In the genomic region with DNA sequence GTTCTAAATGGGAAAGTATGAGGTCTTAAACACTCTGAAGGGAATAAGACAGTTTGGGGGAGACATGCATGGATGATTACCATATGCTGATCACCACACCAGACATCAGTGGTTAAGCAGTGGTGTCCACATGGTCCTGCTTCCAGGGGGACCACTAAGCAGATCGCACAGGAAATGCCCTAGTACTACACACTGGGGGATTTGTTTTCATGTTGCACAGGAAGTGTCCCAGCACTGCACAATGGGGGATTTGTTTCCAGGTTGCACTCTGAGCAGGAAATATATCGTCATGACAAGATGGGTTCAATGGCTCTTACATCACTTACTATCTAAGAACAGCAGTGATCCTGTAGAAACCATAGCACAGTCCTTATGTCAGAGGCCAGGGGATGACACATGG, we compare ENCODE assay signal across 14 cellular contexts.
DNase-seq lines count a peak whose midpoint lies in the region; ATAC-seq, FAIRE-seq and TF ChIP-seq lines count a peak whose summit lies in the region.
"Had no signal": no experiment of that assay in that cellular context is flagged by ENCODE, and none has a peak within 500 bp of the region (broad histone marks: within the 10 kb centered on the region; RNA-seq: fewer than 3 reads in every experiment).

No MANE protein-coding gene starts in this region.

- H3K9ac ChIP-seq in neural progenitor cell: no peak overlapping the region

- H3K27ac ChIP-seq in neural progenitor cell: no peak overlapping the region
- H3K27ac ChIP-seq in suprapubic skin: no peak overlapping the region
- H3K27ac ChIP-seq: gastrocnemius medialis, psoas muscle had no signal

- H3K4me3 ChIP-seq in neural progenitor cell (no peak overlapping the region), suprapubic skin (no peak overlapping the region)
- H3K4me3 ChIP-seq: gastrocnemius medialis, psoas muscle had no signal

- TF ChIP-seq CTCF in WTC11 (IDR thresholded peaks at IDR 0.05): no peak
- TF ChIP-seq CTCF in neural progenitor cell (IDR thresholded peaks at IDR 0.05): no peak
- TF ChIP-seq CTCF in suprapubic skin (IDR thresholded peaks at IDR 0.05): no peak

- CTCF ChIA-PET in HEK293T (lab: Yijun Ruan, JAX): no interaction called here
- CTCF ChIA-PET in WTC11 (lab: Charles Lee): no interaction called here

- no peak overlapping the region for H2AFZ ChIP-seq in neural progenitor cell (replicated peaks)

- H3K4me1 Mint-ChIP-seq in WTC11: no peaks in the 10 kb centered on the region
- H3K4me1 Mint-ChIP-seq in neural progenitor cell: peaks cover 5% of the 10 kb centered on the region

- H3K36me3 ChIP-seq in neural progenitor cell (no peaks in the 10 kb centered on the region), suprapubic skin (no peaks in the 10 kb centered on the region)
- H3K36me3 ChIP-seq: gastrocnemius medialis had no signal

- no peaks in the 10 kb centered on the region for H3K79me2 ChIP-seq in neural progenitor cell (ENCODE audit: low read depth)

- 100% methylated on average over 2 of the region's 2 CpGs for WGBS in suprapubic skin

- no peak for FAIRE-seq in GM12891 (lab: Jason Lieb, UNC)
- FAIRE-seq: G401.6 had no signal

- no peak for TF ChIP-seq POLR2A in suprapubic skin (IDR thresholded peaks at IDR 0.05)
- no peak for TF ChIP-seq POLR2A in GM12891 (IDR thresholded peaks at IDR 0.05; ENCODE audit: low read depth, low read length)

- H3F3A ChIP-seq in neural progenitor cell (ENCODE audit: low read depth): no peaks in the 10 kb centered on the region

- H3K4me3 Mint-ChIP-seq in WTC11: no peak overlapping the region
- no peak overlapping the region for H3K4me3 Mint-ChIP-seq in neural progenitor cell

- POLR2A ChIA-PET in HEK293T (lab: Yijun Ruan, JAX) (no interaction called here), WTC11 (lab: Charles Lee) (no interaction called here)

- H3K9me3 ChIP-seq in neural progenitor cell (ENCODE audit: low read depth): no peaks in the 10 kb centered on the region
- H3K9me3 ChIP-seq in suprapubic skin: no peaks in the 10 kb centered on the region
- H3K9me3 ChIP-seq: gastrocnemius medialis, psoas muscle had no signal

- peaks cover 20% of the 10 kb centered on the region for H3K9me3 Mint-ChIP-seq in WTC11
- H3K9me3 Mint-ChIP-seq in neural progenitor cell: peaks cover 3% of the 10 kb centered on the region

- H3K27me3 ChIP-seq in neural progenitor cell (no peaks in the 10 kb centered on the region), suprapubic skin (no peaks in the 10 kb centered on the region)
- H3K27me3 ChIP-seq: gastrocnemius medialis had no signal

- H3K4me2 ChIP-seq in neural progenitor cell: no peak overlapping the region

- H3K27me3 Mint-ChIP-seq in WTC11 (ENCODE audit: low read depth) (no peaks in the 10 kb centered on the region), neural progenitor cell (ENCODE audit: insufficient read depth, low read depth) (peaks cover 34% of the 10 kb centered on the region)

- H3K27ac Mint-ChIP-seq in WTC11 (no peak overlapping the region), neural progenitor cell (peak overlapping the region; percentile 29)

- peak; percentile 56 for DNase-seq in activated CD8-positive, alpha-beta memory T cell treated with anti-CD3 and anti-CD28 coated beads, Interleukin-2, amount 50 U/mL, for 48 hours
- DNase-seq in activated CD8-positive, alpha-beta memory T cell treated with anti-CD3 and anti-CD28 coated beads for 24 hours: no peak
- DNase-seq in HEK293T (ENCODE audit: extremely low spot score): no peak
- no peak for DNase-seq in WTC11 (ENCODE audit: low spot score)
- DNase-seq in neural progenitor cell (ENCODE audit: low spot score): no peak
- no peak for DNase-seq in suprapubic skin (ENCODE audit: low spot score in 2 of 2)
- no peak for DNase-seq in NOMO-1 treated with dmso at 0.1 percent for 144 hours (lab: John Stamatoyannopoulos, UW; ENCODE audit: unreplicated experiment)
- DNase-seq in GM12891 (ENCODE audit: insufficient read length, low spot score): no peak
- DNase-seq: effector memory CD4-positive, alpha-beta T cell; gastrocnemius medialis; MM.1S; psoas muscle; T-helper 9 cell had no signal

- TF ChIP-seq EP300 in suprapubic skin (IDR thresholded peaks at IDR 0.05): no peak

- H3K4me1 ChIP-seq in neural progenitor cell (peaks cover 6% of the 10 kb centered on the region), suprapubic skin (no peaks in the 10 kb centered on the region)
- H3K4me1 ChIP-seq: gastrocnemius medialis, psoas muscle had no signal

- ATAC-seq in WTC11: peak; percentile 28; the same call in 1 of the 2 replicates
- ATAC-seq: gastrocnemius medialis, psoas muscle had no signal

- H3K36me3 Mint-ChIP-seq in WTC11 (peaks cover 3% of the 10 kb centered on the region; the same call in 1 of the 2 replicates), neural progenitor cell (peaks cover 2% of the 10 kb centered on the region)

- H4K20me1 ChIP-seq in neural progenitor cell (ENCODE audit: low read depth): no peaks in the 10 kb centered on the region

TF ChIP-seq in HEK293T, 16 proteins besides CTCF, POLR2A, EP300 and RAD21:
- no peak for TF ChIP-seq ZNF384 (IDR thresholded peaks at IDR 0.05)
- TF ChIP-seq BHLHE40 (IDR thresholded peaks at IDR 0.05; ENCODE audit: borderline replicate concordance): no peak
- TF ChIP-seq CTBP1 (IDR thresholded peaks at IDR 0.05; ENCODE audit: borderline replicate concordance): 0 out of 2 replicates have a peak, but pooled peaks have one; percentile 11
- TF ChIP-seq FOXK2 (IDR thresholded peaks at IDR 0.05): no peak

TF ChIP-seq in WTC11, 78 proteins besides CTCF, POLR2A, EP300 and RAD21 (continues in another document):
- TF ChIP-seq, protein P1, sequence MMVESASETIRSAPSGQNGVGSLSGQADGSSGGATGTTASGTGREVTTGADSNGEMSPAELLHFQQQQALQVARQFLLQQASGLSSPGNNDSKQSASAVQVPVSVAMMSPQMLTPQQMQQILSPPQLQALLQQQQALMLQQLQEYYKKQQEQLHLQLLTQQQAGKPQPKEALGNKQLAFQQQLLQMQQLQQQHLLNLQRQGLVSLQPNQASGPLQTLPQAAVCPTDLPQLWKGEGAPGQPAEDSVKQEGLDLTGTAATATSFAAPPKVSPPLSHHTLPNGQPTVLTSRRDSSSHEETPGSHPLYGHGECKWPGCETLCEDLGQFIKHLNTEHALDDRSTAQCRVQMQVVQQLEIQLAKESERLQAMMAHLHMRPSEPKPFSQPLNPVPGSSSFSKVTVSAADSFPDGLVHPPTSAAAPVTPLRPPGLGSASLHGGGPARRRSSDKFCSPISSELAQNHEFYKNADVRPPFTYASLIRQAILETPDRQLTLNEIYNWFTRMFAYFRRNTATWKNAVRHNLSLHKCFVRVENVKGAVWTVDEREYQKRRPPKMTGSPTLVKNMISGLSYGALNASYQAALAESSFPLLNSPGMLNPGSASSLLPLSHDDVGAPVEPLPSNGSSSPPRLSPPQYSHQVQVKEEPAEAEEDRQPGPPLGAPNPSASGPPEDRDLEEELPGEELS (CRISPR knock-in tag; IDR thresholded peaks at IDR 0.05): no peak
- TF ChIP-seq CREM (CRISPR knock-in tag; IDR thresholded peaks at IDR 0.05) (no peak), TEAD1 (CRISPR knock-in tag; IDR thresholded peaks at IDR 0.05) (no peak), FOXP1 (CRISPR knock-in tag; IDR thresholded peaks at IDR 0.05; ENCODE audit: borderline replicate concordance) (no peak), ZNF263 (CRISPR knock-in tag; IDR thresholded peaks at IDR 0.05; ENCODE audit: low read depth) (no peak), ESRRA (CRISPR knock-in tag; IDR thresholded peaks at IDR 0.05; ENCODE audit: borderline replicate concordance) (no peak), ZNF416 (CRISPR knock-in tag; IDR thresholded peaks at IDR 0.05) (no peak)
- TF ChIP-seq, protein P2, sequence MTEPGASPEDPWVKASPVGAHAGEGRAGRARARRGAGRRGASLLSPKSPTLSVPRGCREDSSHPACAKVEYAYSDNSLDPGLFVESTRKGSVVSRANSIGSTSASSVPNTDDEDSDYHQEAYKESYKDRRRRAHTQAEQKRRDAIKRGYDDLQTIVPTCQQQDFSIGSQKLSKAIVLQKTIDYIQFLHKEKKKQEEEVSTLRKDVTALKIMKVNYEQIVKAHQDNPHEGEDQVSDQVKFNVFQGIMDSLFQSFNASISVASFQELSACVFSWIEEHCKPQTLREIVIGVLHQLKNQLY (CRISPR knock-in tag; IDR thresholded peaks at IDR 0.05): no peak

TF ChIP-seq in GM12891, 5 proteins besides CTCF, POLR2A, EP300 and RAD21:
- TF ChIP-seq TAF1 (IDR thresholded peaks at IDR 0.05; ENCODE audit: low read depth, low read length) (no peak), POU2F2 (IDR thresholded peaks at IDR 0.05; ENCODE audit: low read depth, low read length) (no peak), SPI1 (IDR thresholded peaks at IDR 0.05; ENCODE audit: low read depth, low read length) (no peak), POLR2AphosphoS5 (IDR thresholded peaks at IDR 0.05; ENCODE audit: low read depth, low read length) (no peak), PAX5 (IDR thresholded peaks at IDR 0.05; ENCODE audit: insufficient read depth, low read length, severe bottlenecking) (no peak)
TF ChIP-seq in GM12891: peak in this region for 0.
